ENCODE assay signal across 9 cellular contexts in the genomic region with DNA sequence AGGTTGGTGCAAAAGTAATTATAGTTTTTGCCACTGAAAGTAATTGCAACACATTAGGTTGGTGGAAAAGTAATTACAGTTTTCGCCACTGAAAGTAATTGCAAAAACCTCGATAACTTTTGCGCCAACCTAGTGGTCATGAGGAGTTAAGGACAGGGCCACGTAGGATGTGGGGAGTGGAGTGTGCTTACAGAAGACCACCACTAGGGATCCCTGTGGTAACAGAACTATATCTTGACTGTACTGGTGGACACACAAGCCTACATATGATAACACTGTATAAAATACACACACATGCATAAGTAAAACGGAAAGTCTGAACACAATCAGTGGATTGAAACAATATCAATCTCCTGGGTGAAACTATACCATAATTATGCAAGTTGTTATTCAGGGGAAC.
DNase-seq lines count a peak whose midpoint lies in the region; ATAC-seq and TF ChIP-seq lines count a peak whose summit lies in the region.
"Had no signal": no experiment of that assay in that cellular context is flagged by ENCODE, and none has a peak within 500 bp of the region (broad histone marks: within the 10 kb centered on the region; RNA-seq: fewer than 3 reads in every experiment).

No MANE protein-coding gene starts in this region.

- H3K27ac Mint-ChIP-seq in CD14-positive monocyte: no peak overlapping the region
- no peak overlapping the region for H3K27ac Mint-ChIP-seq in natural killer cell

- no peaks in the 10 kb centered on the region for H3K9me2 ChIP-seq in GM23248 (ENCODE audit: insufficient read depth)

- H2AFZ ChIP-seq in GM23248: no peak overlapping the region

- H3K4me1 Mint-ChIP-seq in CD14-positive monocyte (no peaks in the 10 kb centered on the region), natural killer cell (peaks cover 6 to 9% of the 10 kb centered on the region in 2 donors)

- no peaks in the 10 kb centered on the region for H4K20me1 ChIP-seq in GM23248 (ENCODE audit: insufficient read depth)

- H3K9ac ChIP-seq in GM23248: no peak overlapping the region

- H3K27me3 Mint-ChIP-seq in CD14-positive monocyte (ENCODE audit: low read depth in 3 of 3) (no peaks in the 10 kb centered on the region), natural killer cell (ENCODE audit: low read depth in 2 of 2) (no peaks in the 10 kb centered on the region)

- H3K79me2 ChIP-seq in GM23248 (ENCODE audit: insufficient read depth): no peaks in the 10 kb centered on the region

- H3K4me3 ChIP-seq in GM23248 (no peak overlapping the region), fibroblast of pulmonary artery (replicated peaks; ENCODE audit: low read depth, low read length) (no peak overlapping the region)
- H3K4me3 ChIP-seq: body of pancreas had no signal

- H3K4me2 ChIP-seq in GM23248 (ENCODE audit: unreplicated experiment): no peak overlapping the region

- no peaks in the 10 kb centered on the region for H3K27me3 ChIP-seq in GM23248 (replicated peaks; ENCODE audit: insufficient read depth)
- H3K27me3 ChIP-seq: body of pancreas had no signal

- H3F3A ChIP-seq in GM23248 (ENCODE audit: insufficient read depth): no peaks in the 10 kb centered on the region

- no peak overlapping the region for H3K27ac ChIP-seq in GM23248
- H3K27ac ChIP-seq: body of pancreas had no signal

- whole genome bisulfite sequencing in GM23248 (ENCODE audit: low coverage in 1 of 2, low lambda C conversion rate in 2 of 2, missing lambda C conversion rate in 2 of 2), 2 experiments: 75 to 77% methylated on average over 5 of the region's 5 CpGs

- DNase-seq in CD14-positive monocyte (ENCODE audit: low spot score) (no peak), GM23248 (peak; percentile 22), NCI-H446 treated with DMSO at 0.1 percent for 48 hours (lab: John Stamatoyannopoulos, UW) (peak; percentile 11), fibroblast of pulmonary artery (ENCODE audit: low read depth) (peak; percentile 49), natural killer cell (no peak), NCI-H2029 treated with DMSO at 0.1 percent for 48 hours (lab: John Stamatoyannopoulos, UW) (no peak), NCI-H187 (lab: John Stamatoyannopoulos, UW) (no peak)
- no peak for DNase-seq in activated CD4-positive, alpha-beta T cell treated with anti-CD3 and anti-CD28 coated beads, Interleukin-2, amount 50 U/mL, for 48 hours
- DNase-seq: body of pancreas had no signal

- H3K36me3 ChIP-seq in GM23248 (ENCODE audit: low read depth): no peaks in the 10 kb centered on the region

- H3K4me3 Mint-ChIP-seq in CD14-positive monocyte (no peak overlapping the region), natural killer cell (no peak overlapping the region)

- no peak for ATAC-seq in natural killer cell
- ATAC-seq: body of pancreas had no signal

- H3K36me3 Mint-ChIP-seq in CD14-positive monocyte (peaks cover 0 to 1% of the 10 kb centered on the region in 2 donors), natural killer cell (no peaks in the 10 kb centered on the region)

- intact Hi-C loops in CD14-positive monocyte (cut with micrococcal nuclease) (no loop called here), natural killer cell (cut with micrococcal nuclease) (no loop called here)

- H3K9me3 Mint-ChIP-seq in CD14-positive monocyte (peaks cover 0 to 7% (median 3%) of the 10 kb centered on the region in 7 donors), natural killer cell (peaks cover 0 to 3% of the 10 kb centered on the region in 2 donors)

- in situ Hi-C loops in GM23248 (cut with MboI): no loop called here

- no peaks in the 10 kb centered on the region for H3K4me1 ChIP-seq in GM23248 (ENCODE audit: insufficient read depth)
- H3K4me1 ChIP-seq: body of pancreas had no signal

- no peaks in the 10 kb centered on the region for H3K9me3 ChIP-seq in GM23248 (ENCODE audit: low read depth)
- H3K9me3 ChIP-seq: body of pancreas had no signal

- TF ChIP-seq CTCF in CD14-positive monocyte (IDR thresholded peaks at IDR 0.05): peak; percentile 16
- peak; percentile 45 for TF ChIP-seq CTCF in fibroblast of pulmonary artery (IDR thresholded peaks at IDR 0.05; ENCODE audit: low read length, missing control alignments)
- no peak for TF ChIP-seq CTCF in natural killer cell (IDR thresholded peaks at IDR 0.05)

Comparison
In these comparisons a context has a peak if more than half of its experiments do, and no peak if none do; other contexts are left out.
1. DNase-seq: peak in GM23248 (single experiment), NCI-H446 treated with DMSO at 0.1 percent for 48 hours (single experiment) and fibroblast of pulmonary artery (single experiment); none in CD14-positive monocyte (single experiment), natural killer cell (single experiment), activated CD4-positive, alpha-beta T cell treated with anti-CD3 and anti-CD28 coated beads, Interleukin-2, amount 50 U/mL, for 48 hours (0 of 2), NCI-H2029 treated with DMSO at 0.1 percent for 48 hours (single experiment) and NCI-H187 (0 of 2).